ENCODE assay signal across 8 cellular contexts in the genomic region with DNA sequence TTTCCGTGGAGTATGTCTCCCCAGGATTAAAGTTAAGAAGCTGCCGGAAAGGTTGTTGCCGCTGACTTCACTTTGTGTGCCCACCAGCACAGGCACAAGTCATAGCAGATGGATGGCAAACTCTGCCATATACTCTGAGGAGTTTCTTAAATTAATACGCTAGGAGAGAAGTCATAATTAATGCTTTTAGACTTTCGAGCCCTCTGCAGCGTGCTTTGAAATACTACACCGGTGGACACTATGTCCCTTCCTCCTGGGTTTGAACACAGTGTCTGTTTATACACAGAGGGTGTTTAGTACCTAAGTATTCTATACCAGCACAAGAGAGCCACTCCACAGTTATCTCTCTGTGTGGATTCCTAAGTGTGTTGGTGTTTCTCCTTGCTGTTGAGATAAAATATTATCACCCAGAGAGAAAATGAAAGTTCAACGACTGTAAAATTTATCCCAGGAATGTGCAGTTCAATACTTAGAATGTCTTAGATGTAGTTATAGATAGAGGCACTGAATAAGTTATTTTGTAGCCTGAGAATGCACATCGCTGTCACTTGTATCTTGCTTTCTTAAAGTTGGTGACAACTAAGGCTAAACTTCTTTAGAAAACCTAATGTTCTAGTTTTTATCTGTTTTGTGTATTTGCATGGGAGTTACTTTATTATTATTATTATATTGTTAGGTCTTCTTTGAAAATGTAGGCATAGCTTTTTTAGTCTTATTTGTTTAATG. TPM values are rescaled to one million over a fixed set of nuclear protein-coding genes. Genes with fewer than 3 reads are reported as not detected.
DNase-seq lines count a peak whose midpoint lies in the region; ATAC-seq and TF ChIP-seq lines count a peak whose summit lies in the region.

No MANE protein-coding gene starts in this region.

- peak overlapping the region; percentile 100 for H3K4me3 ChIP-seq in CD4-positive, CD25-positive, alpha-beta regulatory T cell (ENCODE audit: low read depth, low read length)
- H3K4me3 ChIP-seq in KMS-11 (IDR thresholded peaks at IDR 0.05; ENCODE audit: insufficient read depth, low read depth, low read length): no peak overlapping the region
- H3K4me3 ChIP-seq in skin epidermis: peak overlapping the region; percentile 68 to 95 (median 80)

- peak overlapping the region; percentile 97 for H3K27ac ChIP-seq in CD4-positive, CD25-positive, alpha-beta regulatory T cell (ENCODE audit: insufficient read depth, low read length, poor library complexity, severe bottlenecking)
- H3K27ac ChIP-seq in KMS-11: peak overlapping the region; percentile 99
- peak overlapping the region; percentile 82 to 100 (median 98) for H3K27ac ChIP-seq in skin epidermis

- H3K9me3 ChIP-seq in CD4-positive, CD25-positive, alpha-beta regulatory T cell (ENCODE audit: control insufficient read depth in 2 of 2, low read length in 2 of 2): no peaks in the 10 kb centered on the region

- H2AFZ ChIP-seq in KMS-11 (ENCODE audit: low read depth): no peak overlapping the region

- peaks cover 30 to 79% (median 56%) of the 10 kb centered on the region in 4 donors for H3K4me1 Mint-ChIP-seq in CD4-positive, CD25-positive, alpha-beta regulatory T cell

- H3K27ac Mint-ChIP-seq in CD4-positive, CD25-positive, alpha-beta regulatory T cell: peak overlapping the region; percentile 97 to 98 (median 98)
- H3K27ac Mint-ChIP-seq in activated naive CD4-positive, alpha-beta T cell treated with anti-CD3 and anti-CD28 coated beads, Interleukin-2, amount 50 U/mL, for 72 hours: peak overlapping the region; percentile 92 to 94

- H3K36me3 ChIP-seq in CD4-positive, CD25-positive, alpha-beta regulatory T cell (ENCODE audit: control insufficient read depth, insufficient read depth, low read length): no peaks in the 10 kb centered on the region
- H3K36me3 ChIP-seq in KMS-11 (ENCODE audit: insufficient read depth): peaks cover 5% of the 10 kb centered on the region; the same call in 1 of the 2 replicates

- peak overlapping the region; percentile 99 for H3K4me2 ChIP-seq in KMS-11

- peaks cover 98% of the 10 kb centered on the region for H3K79me2 ChIP-seq in KMS-11 (ENCODE audit: insufficient read depth, low read depth)

- H3K4me3 Mint-ChIP-seq in CD4-positive, CD25-positive, alpha-beta regulatory T cell: peak overlapping the region; percentile 94 to 100 (median 96)

- peak in 1 of 3 donors; percentile 62 for DNase-seq in CD4-positive, CD25-positive, alpha-beta regulatory T cell
- no peak for DNase-seq in activated naive CD4-positive, alpha-beta T cell treated with anti-CD3 and anti-CD28 coated beads, Interleukin-2, amount 50 U/mL, for 72 hours (ENCODE audit: low spot score in 2 of 2)
- DNase-seq in hippocampal formation (lab: John Stamatoyannopoulos, UW) (peak; percentile 32 to 61), globus pallidus (ENCODE audit: low spot score) (no peak)

- H3K9ac ChIP-seq in KMS-11: peak overlapping the region; percentile 99

- TF ChIP-seq CTCF in KMS-11 (conservative IDR thresholded peaks at IDR 0.05; ENCODE audit: low read depth, low read length): no peak

- no peaks in the 10 kb centered on the region for H3K9me3 Mint-ChIP-seq in CD4-positive, CD25-positive, alpha-beta regulatory T cell
- H3K9me3 Mint-ChIP-seq in activated naive CD4-positive, alpha-beta T cell treated with anti-CD3 and anti-CD28 coated beads, Interleukin-2, amount 50 U/mL, for 72 hours: peaks cover 0 to 4% of the 10 kb centered on the region in 2 donors

- peaks cover 20% of the 10 kb centered on the region; the same call in 1 of the 2 replicates for H4K20me1 ChIP-seq in KMS-11 (ENCODE audit: insufficient read depth)

- H3K27me3 ChIP-seq in CD4-positive, CD25-positive, alpha-beta regulatory T cell (ENCODE audit: control insufficient read depth, insufficient read depth, low read length): no peaks in the 10 kb centered on the region
- H3K27me3 ChIP-seq in KMS-11 (ENCODE audit: insufficient read depth, low read depth): no peaks in the 10 kb centered on the region

- H3K27me3 Mint-ChIP-seq in CD4-positive, CD25-positive, alpha-beta regulatory T cell: peaks cover 13% of the 10 kb centered on the region

- ATAC-seq in CD4-positive, CD25-positive, alpha-beta regulatory T cell (ENCODE audit: low read depth in 2 of 2): no peak
- ATAC-seq in activated naive CD4-positive, alpha-beta T cell treated with anti-CD3 and anti-CD28 coated beads, Interleukin-2, amount 50 U/mL, for 72 hours: no peak
- no peak for ATAC-seq in GM18511 (IDR thresholded peaks at IDR 0.05; ENCODE audit: unreplicated experiment)
- no peak for ATAC-seq in HG02759 (IDR thresholded peaks at IDR 0.05; ENCODE audit: unreplicated experiment)

- peaks cover 22% of the 10 kb centered on the region for H3K36me3 Mint-ChIP-seq in CD4-positive, CD25-positive, alpha-beta regulatory T cell
- peaks cover 48 to 53% of the 10 kb centered on the region in 2 donors for H3K36me3 Mint-ChIP-seq in activated naive CD4-positive, alpha-beta T cell treated with anti-CD3 and anti-CD28 coated beads, Interleukin-2, amount 50 U/mL, for 72 hours

- H3K4me1 ChIP-seq in CD4-positive, CD25-positive, alpha-beta regulatory T cell (ENCODE audit: control insufficient read depth, insufficient read depth, low read length, poor library complexity, severe bottlenecking): peaks cover 60% of the 10 kb centered on the region
- peaks cover 44% of the 10 kb centered on the region for H3K4me1 ChIP-seq in KMS-11 (ENCODE audit: low read depth, poor library complexity, severe bottlenecking)

RNA-seq across cellular contexts. Expression of gene MBNL1, which starts 1.6 kb away (rescaled TPM):
- total RNA-seq in CD4-positive, CD25-positive, alpha-beta regulatory T cell: 726 TPM
- polyA plus RNA-seq in CD4-positive, CD25-positive, alpha-beta regulatory T cell: 100 to 1,000 TPM; 221 to 262 (median 237) TPM
- total RNA-seq in activated naive CD4-positive, alpha-beta T cell treated with anti-CD3 and anti-CD28 coated beads, Interleukin-2, amount 50 U/mL, for 72 hours: 100 to 1,000 TPM; 406 to 425 TPM

Comparison
In these comparisons a context has a peak if more than half of its experiments do, and no peak if none do; other contexts are left out.
1. DNase-seq: peak in hippocampal formation (2 of 2); none in activated naive CD4-positive, alpha-beta T cell treated with anti-CD3 and anti-CD28 coated beads, Interleukin-2, amount 50 U/mL, for 72 hours (0 of 2) and globus pallidus (single experiment).
2. Peak in every context shown above with its lines, with median percentiles within 50 percentile points of each other: H3K27ac ChIP-seq.